Comparison of ENCODE assay signal across 7 cellular contexts in genomic region chr9:81689343-81690175, GRCh38. TPM values are rescaled to one million over a fixed set of nuclear protein-coding genes. Genes with fewer than 3 reads are reported as not detected.
DNase-seq lines count a peak whose midpoint lies in the region; ATAC-seq and TF ChIP-seq lines count a peak whose summit lies in the region.

TSS of gene TLE1 (minus strand) at chr9:81689547. CDS start at chr9:81688240, 1,307 bp downstream.

- peak within 1 kb of the TSS; percentile 74 for H3K27ac Mint-ChIP-seq in activated CD4-positive, alpha-beta T cell treated with anti-CD3 and anti-CD28 coated beads for 36 hours

- peaks cover 12% of the 10 kb centered on the region for H3K4me1 Mint-ChIP-seq in activated CD4-positive, alpha-beta T cell treated with anti-CD3 and anti-CD28 coated beads for 36 hours

- H3K9me3 Mint-ChIP-seq in activated CD4-positive, alpha-beta T cell treated with anti-CD3 and anti-CD28 coated beads for 36 hours (ENCODE audit: low read depth), result no peaks in the 10 kb centered on the region

- intact Hi-C loops in activated CD4-positive, alpha-beta T cell treated with anti-CD3 and anti-CD28 coated beads for 36 hours (cut with DNase I, micrococcal nuclease), result loop anchor here (5.0 to 10.0 kb wide), 3 partner anchors 167 to 755 kb away; no protein-coding TSS in a partner anchor

- H3K27me3 Mint-ChIP-seq in activated CD4-positive, alpha-beta T cell treated with anti-CD3 and anti-CD28 coated beads for 36 hours, result peaks cover 25% of the 10 kb centered on the region

- peak; percentile 69 for ATAC-seq in GM18861 (IDR thresholded peaks at IDR 0.05; ENCODE audit: unreplicated experiment)
- ATAC-seq in HG03097 (IDR thresholded peaks at IDR 0.05; ENCODE audit: low FRiP score, unreplicated experiment), result peak; percentile 76
- peak; percentile 88 for ATAC-seq in activated CD4-positive, alpha-beta T cell treated with anti-CD3 and anti-CD28 coated beads for 36 hours

- TF ChIP-seq CTCF in choroid plexus epithelial cell (conservative IDR thresholded peaks at IDR 0.05; ENCODE audit: low read depth, low read length), result no peak

- DNase-seq in NCI-H2171 (lab: John Stamatoyannopoulos, UW) (peak; percentile 98), choroid plexus epithelial cell (ENCODE audit: low read depth) (peak; percentile 100), islet precursor cell (peak; percentile 100)
- DNase-seq in activated CD4-positive, alpha-beta T cell treated with anti-CD3 and anti-CD28 coated beads for 36 hours, result peak; percentile 87
- DNase-seq in stimulated activated CD4-positive, alpha-beta T cell treated with anti-CD3 and anti-CD28 coated beads, Interleukin-12 subunit alpha, Interleukin-12 subunit beta, amount 100 ng/mL, for 24 hours (ENCODE audit: low read depth in 2 of 2), result peak; percentile 56 to 69

- CTCF ChIA-PET in activated CD4-positive, alpha-beta T cell treated with anti-CD3 and anti-CD28 coated beads for 36 hours (lab: Charles Lee), result no interaction called here

- peak within 1 kb of the TSS; percentile 76 for H3K4me3 Mint-ChIP-seq in activated CD4-positive, alpha-beta T cell treated with anti-CD3 and anti-CD28 coated beads for 36 hours

- H3K4me3 ChIP-seq in choroid plexus epithelial cell (ENCODE audit: low read depth, low read length), result peak within 1 kb of the TSS; percentile 75

- POLR2A ChIA-PET in activated CD4-positive, alpha-beta T cell treated with anti-CD3 and anti-CD28 coated beads for 36 hours (lab: Charles Lee), result no interaction called here

- no peaks in the 10 kb centered on the region for H3K36me3 Mint-ChIP-seq in activated CD4-positive, alpha-beta T cell treated with anti-CD3 and anti-CD28 coated beads for 36 hours (ENCODE audit: low read depth)

RNA-seq across cellular contexts. Expression of gene TLE1, which starts in this region (rescaled TPM):
- under 1 TPM; 0.07 to 0.23 TPM for total RNA-seq in activated CD4-positive, alpha-beta T cell treated with anti-CD3 and anti-CD28 coated beads for 36 hours

Comparison
In these comparisons a context has a peak if more than half of its experiments do, and no peak if none do; other contexts are left out.
1. Peak in every context shown above with its lines: DNase-seq, ATAC-seq and H3K4me3 ChIP-seq.
2. Peak in DNase-seq and ATAC-seq in activated CD4-positive, alpha-beta T cell treated with anti-CD3 and anti-CD28 coated beads for 36 hours; RNA of the gene not detected or under 1 TPM.